8 cellular contexts compared by ENCODE assay signal in genomic region chr9:128911529-128912035, GRCh38. TPM values are rescaled to one million over a fixed set of nuclear protein-coding genes. Genes with fewer than 3 reads are reported as not detected.
DNase-seq lines count a peak whose midpoint lies in the region; FAIRE-seq and TF ChIP-seq lines count a peak whose summit lies in the region.

No MANE protein-coding gene starts in this region.

- H3K27ac ChIP-seq in smooth muscle cell (ENCODE audit: low read depth) = peak overlapping the region; percentile 94

- H3K4me3 ChIP-seq in adipocyte (ENCODE audit: low read length) (no peak overlapping the region), iPS-15b (ENCODE audit: low read depth, low read length) (no peak overlapping the region), smooth muscle cell (no peak overlapping the region)

- H4K20me1 ChIP-seq in smooth muscle cell (ENCODE audit: low read depth) = peaks cover 29% of the 10 kb centered on the region

- H3K9me3 ChIP-seq in adipocyte (ENCODE audit: control insufficient read depth, low read length) = no peaks in the 10 kb centered on the region
- no peaks in the 10 kb centered on the region for H3K9me3 ChIP-seq in iPS-15b (ENCODE audit: control insufficient read depth, insufficient read depth, low read length)
- H3K9me3 ChIP-seq in smooth muscle cell (replicated peaks; ENCODE audit: low read depth) = no peaks in the 10 kb centered on the region

- H3F3A ChIP-seq in smooth muscle cell (ENCODE audit: low read depth) = peaks cover 4% of the 10 kb centered on the region

- FAIRE-seq in H54 (lab: Jason Lieb, UNC) = peak; percentile 48

- peak; percentile 84 for DNase-seq in H54 (ENCODE audit: insufficient read length, low spot score)
- peak; percentile 46 for DNase-seq in adipocyte (ENCODE audit: low read depth)
- peak; percentile 12 for DNase-seq in smooth muscle cell (lab: John Stamatoyannopoulos, UW; ENCODE audit: unreplicated experiment)
- no peak for DNase-seq in NCI-H2196 (lab: John Stamatoyannopoulos, UW; ENCODE audit: unreplicated experiment)
- no peak for DNase-seq in GF-D8 (lab: John Stamatoyannopoulos, UW)
- no peak for DNase-seq in germinal center (ENCODE audit: low spot score)
- no peak for DNase-seq in NCI-H1092 treated with DMSO at 0.1 percent for 48 hours (lab: John Stamatoyannopoulos, UW)

- 16% methylated on average over 8 of the region's 8 CpGs for WGBS in smooth muscle cell (ENCODE audit: low lambda C conversion rate)

- peaks cover 32% of the 10 kb centered on the region for H3K36me3 ChIP-seq in adipocyte (ENCODE audit: control insufficient read depth, insufficient read depth, low read length, severe bottlenecking)
- H3K36me3 ChIP-seq in iPS-15b (ENCODE audit: control insufficient read depth, insufficient read depth, low read length) = peaks cover 46% of the 10 kb centered on the region
- H3K36me3 ChIP-seq in smooth muscle cell (ENCODE audit: low read depth) = peaks cover 15% of the 10 kb centered on the region

- no peak for TF ChIP-seq CTCF in smooth muscle cell (IDR thresholded peaks at IDR 0.05; ENCODE audit: borderline replicate concordance, insufficient read depth, poor library complexity, severe bottlenecking)

- H2AFZ ChIP-seq in smooth muscle cell (ENCODE audit: low read depth) = no peak overlapping the region

- H3K4me1 ChIP-seq in adipocyte (ENCODE audit: control insufficient read depth, insufficient read depth, low read length) (peaks cover 43% of the 10 kb centered on the region), iPS-15b (ENCODE audit: control insufficient read depth, insufficient read depth, low read length) (peaks cover 10% of the 10 kb centered on the region), smooth muscle cell (ENCODE audit: low read depth) (peaks cover 20% of the 10 kb centered on the region)

- no peaks in the 10 kb centered on the region for H3K27me3 ChIP-seq in adipocyte (replicated peaks; ENCODE audit: control insufficient read depth, insufficient read depth, low read length)
- no peaks in the 10 kb centered on the region for H3K27me3 ChIP-seq in iPS-15b (ENCODE audit: control insufficient read depth, insufficient read depth, low read length)
- no peaks in the 10 kb centered on the region for H3K27me3 ChIP-seq in smooth muscle cell (ENCODE audit: low read depth)

- H3K4me2 ChIP-seq in smooth muscle cell = peak overlapping the region; percentile 78

- no peak; the same call in 1 of the 2 replicates for TF ChIP-seq POLR2A in H54 (IDR thresholded peaks at IDR 0.05; ENCODE audit: low read depth, low read length)

- H3K9ac ChIP-seq in adipocyte (ENCODE audit: low read length) (peak overlapping the region; percentile 39), iPS-15b (ENCODE audit: low read depth, low read length) (peak overlapping the region; percentile 28), smooth muscle cell (ENCODE audit: low read depth) (peak overlapping the region; percentile 66)

- peaks cover 62% of the 10 kb centered on the region for H3K79me2 ChIP-seq in smooth muscle cell (ENCODE audit: low read depth)

RNA-seq across cellular contexts. Expression of gene PHYHD1, which starts 9.2 kb away (rescaled TPM):
- 7.3 and 17.3 TPM in 2 replicates for total RNA-seq in smooth muscle cell
- polyA plus RNA-seq in smooth muscle cell = 30.5 and 37.6 TPM in 2 replicates

RNA-seq across cellular contexts. Expression of gene LRRC8A, which starts 29.6 kb away (rescaled TPM):
- total RNA-seq in smooth muscle cell = 44.9 and 50.1 TPM in 2 replicates
- 48.6 and 58.3 TPM in 2 replicates for polyA plus RNA-seq in smooth muscle cell

RNA-seq across cellular contexts. Expression of gene KYAT1, which starts 29.8 kb away (rescaled TPM):
- 3.1 and 10.2 TPM in 2 replicates for total RNA-seq in smooth muscle cell
- polyA plus RNA-seq in smooth muscle cell = 7.7 and 9.3 TPM in 2 replicates

RNA-seq across cellular contexts. Expression of gene DOLK, which starts 35.8 kb away (rescaled TPM):
- total RNA-seq in smooth muscle cell = 14.1 and 18.7 TPM in 2 replicates
- polyA plus RNA-seq in smooth muscle cell = 26.2 and 31.3 TPM in 2 replicates

RNA-seq across cellular contexts. Expression of gene NUP188, which starts 35.9 kb away (rescaled TPM):
- 40.9 and 45.8 TPM in 2 replicates for total RNA-seq in smooth muscle cell
- polyA plus RNA-seq in smooth muscle cell = 27.5 and 31.9 TPM in 2 replicates

Comparison
In these comparisons a context has a peak if more than half of its experiments do, and no peak if none do; other contexts are left out.
1. DNase-seq: peak in H54 (single experiment), adipocyte (single experiment) and smooth muscle cell (single experiment); none in NCI-H2196 (single experiment), GF-D8 (single experiment), germinal center (single experiment) and NCI-H1092 treated with DMSO at 0.1 percent for 48 hours (single experiment).
2. Peak in every context shown above with its lines, with median percentiles within 50 percentile points of each other: H3K9ac ChIP-seq.